19 cellular contexts compared by ENCODE assay signal in genomic region chr18:3826021-3826420, GRCh38.
DNase-seq lines count a peak whose midpoint lies in the region; ATAC-seq, FAIRE-seq and TF ChIP-seq lines count a peak whose summit lies in the region.
"Had no signal": no experiment of that assay in that cellular context is flagged by ENCODE, and none has a peak within 500 bp of the region (broad histone marks: within the 10 kb centered on the region; RNA-seq: fewer than 3 reads in every experiment).

No MANE protein-coding gene starts in this region.

- no peak overlapping the region for H4K8ac ChIP-seq in neuronal stem cell (ENCODE audit: low read depth, low read length)

- 0 out of 2 replicates have a peak, but pooled peaks cover 6% of the 10 kb centered on the region for H3F3A ChIP-seq in GM23338 (replicated peaks; ENCODE audit: low read depth)

- H3K9me2 ChIP-seq in GM23338 (ENCODE audit: insufficient read depth) = 0 out of 2 replicates have a peak, but pooled peaks cover 2% of the 10 kb centered on the region

- H3K9me3 ChIP-seq in A673 (ENCODE audit: low read depth, low read length, poor library complexity, severe bottlenecking) = no peaks in the 10 kb centered on the region
- peaks cover 0 to 3% of the 10 kb centered on the region in 2 donors for H3K9me3 ChIP-seq in neuronal stem cell (replicated peaks in 1 of 2; ENCODE audit: control insufficient read depth in 2 of 2, insufficient read depth in 1 of 2, low read depth in 1 of 2, low read length in 2 of 2)
- H3K9me3 ChIP-seq: A549 had no signal

- ATAC-seq in GM23338 = no peak
- ATAC-seq: A549, HCT116 had no signal

- POLR2A ChIA-PET in A673 (lab: Charles Lee; ENCODE audit: low non-redundant PET) = no interaction called here

- CTCF ChIA-PET in A673 (lab: Charles Lee) = no interaction called here

- no TSS peak for BruUV-seq in A673 (replicated peaks; lab: Mats Ljungman, UMichigan)

- H3K9me3 Mint-ChIP-seq in GM23338 = peaks cover 4% of the 10 kb centered on the region; the same call in 1 of the 3 replicates
- H3K9me3 Mint-ChIP-seq: CD4-positive, alpha-beta memory T cell had no signal

- no peaks in the 10 kb centered on the region for H3K27me3 ChIP-seq in A673 (replicated peaks; ENCODE audit: insufficient read depth, low read depth, low read length, poor library complexity)
- no peaks in the 10 kb centered on the region for H3K27me3 ChIP-seq in bronchial epithelial cell (ENCODE audit: control insufficient read depth, insufficient read depth, low read length)
- no peaks in the 10 kb centered on the region for H3K27me3 ChIP-seq in neuronal stem cell (ENCODE audit: control insufficient read depth in 3 of 3, insufficient read depth in 3 of 3, low read depth in 1 of 3, low read length in 3 of 3)
- no peaks in the 10 kb centered on the region for H3K27me3 ChIP-seq in GM23338 (ENCODE audit: insufficient read depth)

- peaks cover 66% of the 10 kb centered on the region for H3K4me1 ChIP-seq in A673 (ENCODE audit: insufficient read depth, low read length, poor library complexity, severe bottlenecking)
- H3K4me1 ChIP-seq in neuronal stem cell (ENCODE audit: control insufficient read depth in 2 of 2, insufficient read depth in 1 of 2, low read depth in 1 of 2, low read length in 2 of 2) = peaks cover 3 to 14% of the 10 kb centered on the region in 2 donors
- peaks cover 23% of the 10 kb centered on the region for H3K4me1 ChIP-seq in GM23338 (ENCODE audit: insufficient read depth)

- H3K18ac ChIP-seq in neuronal stem cell (ENCODE audit: low read length) = peak overlapping the region; percentile 40

- DNase-seq in A673 (ENCODE audit: low spot score) = no peak
- DNase-seq in bronchial epithelial cell (ENCODE audit: low read depth) = peak; percentile 55
- no peak for DNase-seq in neuronal stem cell (ENCODE audit: low spot score)
- DNase-seq in GM12892 (ENCODE audit: insufficient read length) = no peak
- no peak for DNase-seq in GM23338 (ENCODE audit: low spot score)
- no peak for DNase-seq in NCI-H774 (lab: John Stamatoyannopoulos, UW)
- DNase-seq: 8988T; C1 segment of cervical spinal cord; Calu3; CD4-positive, alpha-beta memory T cell; COR-L47; DMS53; DMS79 treated with DMSO at 0.1 percent for 48 hours; GF-D8; H9 had no signal

- H4K91ac ChIP-seq in neuronal stem cell (ENCODE audit: low read depth, low read length, poor library complexity) = no peak overlapping the region

- no peak overlapping the region for H2AK5ac ChIP-seq in neuronal stem cell (ENCODE audit: low read depth, low read length)

- FAIRE-seq in bronchial epithelial cell (lab: Jason Lieb, UNC) = no peak
- no peak for FAIRE-seq in GM12892 (lab: Jason Lieb, UNC)
- FAIRE-seq: A549, GM12891, H1 had no signal

- H2BK12ac ChIP-seq in neuronal stem cell (ENCODE audit: low read length) = no peak overlapping the region

- no peak overlapping the region for H3K23ac ChIP-seq in neuronal stem cell (ENCODE audit: low read depth, low read length, poor library complexity)

- H3K79me2 ChIP-seq in GM23338 (replicated peaks; ENCODE audit: insufficient read depth) = no peaks in the 10 kb centered on the region

- no peak overlapping the region for H2BK120ac ChIP-seq in neuronal stem cell (ENCODE audit: low read depth, low read length)

- no peak overlapping the region for H3K4me3 ChIP-seq in A673 (ENCODE audit: low read depth, low read length, poor library complexity, severe bottlenecking)
- no peak overlapping the region for H3K4me3 ChIP-seq in bronchial epithelial cell (ENCODE audit: low read depth, low read length)
- no peak overlapping the region for H3K4me3 ChIP-seq in neuronal stem cell (ENCODE audit: low read length in 2 of 2)
- no peak overlapping the region for H3K4me3 ChIP-seq in GM23338
- H3K4me3 ChIP-seq: A549 had no signal

- WGBS in neuronal stem cell (ENCODE audit: extremely low coverage in 2 of 2, insufficient read length in 2 of 2, insufficient replicate concordance in 1 of 2), 2 donors = no CpG with 5 or more reads among the region's 4 CpGs

- H3K79me1 ChIP-seq in neuronal stem cell (ENCODE audit: low read depth, low read length) = no peaks in the 10 kb centered on the region

- intact Hi-C loops in A673 (cut with micrococcal nuclease; ENCODE audit: unreplicated experiment) = no loop called here

- H3K27ac ChIP-seq in A673 (ENCODE audit: low read depth, low read length, poor library complexity, severe bottlenecking) (peak overlapping the region; percentile 73), neuronal stem cell (replicated peaks; ENCODE audit: low read length) (no peak overlapping the region), GM23338 (ENCODE audit: low read depth) (no peak overlapping the region)

- no peak overlapping the region for H3K4ac ChIP-seq in neuronal stem cell (ENCODE audit: low read length)

- H3K27me3 Mint-ChIP-seq in GM23338 (ENCODE audit: insufficient read depth, low read depth, poor library complexity) = peaks cover 1% of the 10 kb centered on the region

- H3K14ac ChIP-seq in neuronal stem cell (ENCODE audit: low read length) = no peak overlapping the region

- H2AFZ ChIP-seq in neuronal stem cell (ENCODE audit: low read length) = no peak overlapping the region
- no peak overlapping the region for H2AFZ ChIP-seq in GM23338

- no peak for TF ChIP-seq CTCF in A673 (conservative IDR thresholded peaks at IDR 0.05; ENCODE audit: low read depth, low read length)
- TF ChIP-seq CTCF in bronchial epithelial cell (IDR thresholded peaks at IDR 0.05; ENCODE audit: insufficient read depth, low read length, severe bottlenecking) = no peak
- TF ChIP-seq CTCF in GM23338 (conservative IDR thresholded peaks at IDR 0.05; ENCODE audit: low read depth in 2 of 2) = no peak

- H3K4me3 Mint-ChIP-seq in GM23338 = no peak overlapping the region
- H3K4me3 Mint-ChIP-seq: CD4-positive, alpha-beta memory T cell; H9 had no signal

- peaks cover 5% of the 10 kb centered on the region; the same call in 1 of the 3 replicates for H3K36me3 Mint-ChIP-seq in GM23338 (ENCODE audit: low read depth)
- H3K36me3 Mint-ChIP-seq: CD4-positive, alpha-beta memory T cell had no signal

- no peak overlapping the region for H3K9ac ChIP-seq in neuronal stem cell (ENCODE audit: low read depth, low read length, poor library complexity)

- peaks cover 26% of the 10 kb centered on the region for H3K36me3 ChIP-seq in A673 (ENCODE audit: insufficient read depth, low read length, poor library complexity, severe bottlenecking)
- H3K36me3 ChIP-seq in bronchial epithelial cell (ENCODE audit: control insufficient read depth, insufficient read depth, low read length) = no peaks in the 10 kb centered on the region
- H3K36me3 ChIP-seq in neuronal stem cell (replicated peaks in 1 of 2; ENCODE audit: control insufficient read depth in 2 of 2, insufficient read depth in 2 of 2, low read length in 2 of 2) = no peaks in the 10 kb centered on the region
- H3K36me3 ChIP-seq in GM23338 (ENCODE audit: insufficient read depth) = no peaks in the 10 kb centered on the region

- H3K4me2 ChIP-seq in neuronal stem cell (ENCODE audit: insufficient read depth, low read length, poor library complexity, severe bottlenecking) = no peak overlapping the region
- H3K4me2 ChIP-seq in GM23338 = no peak overlapping the region
- H3K4me2 ChIP-seq: A549 had no signal

- peaks cover 30% of the 10 kb centered on the region for H3K4me1 Mint-ChIP-seq in GM23338
- H3K4me1 Mint-ChIP-seq: CD4-positive, alpha-beta memory T cell had no signal

- H3K27ac Mint-ChIP-seq in GM23338 = no peak overlapping the region; the same call in 1 of the 2 replicates
- H3K27ac Mint-ChIP-seq: CD4-positive, alpha-beta memory T cell; H9 had no signal

- TF ChIP-seq POLR2A in GM12892 (IDR thresholded peaks at IDR 0.05; ENCODE audit: low read depth, low read length) = no peak

- H2BK15ac ChIP-seq in neuronal stem cell (ENCODE audit: low read length) = no peak overlapping the region

- H2BK5ac ChIP-seq in neuronal stem cell (ENCODE audit: low read length) = no peak overlapping the region

- H4K20me1 ChIP-seq in GM23338 (replicated peaks; ENCODE audit: insufficient read depth) = no peaks in the 10 kb centered on the region

TF ChIP-seq in GM23338, 12 proteins besides CTCF, POLR2A, EP300 and RAD21 (continues in another document):
- no peak for TF ChIP-seq CREB1 (CRISPR knock-in tag; IDR thresholded peaks at IDR 0.05; ENCODE audit: low read depth)
- no peak for TF ChIP-seq ZNF331 (CRISPR knock-in tag; IDR thresholded peaks at IDR 0.05; ENCODE audit: low read depth)
- TF ChIP-seq NANOG (IDR thresholded peaks at IDR 0.05; ENCODE audit: borderline replicate concordance) = no peak
- TF ChIP-seq EZH2phosphoT487 (IDR thresholded peaks at IDR 0.05; ENCODE audit: unreplicated experiment) = no peak
- TF ChIP-seq JUNB (IDR thresholded peaks at IDR 0.05; ENCODE audit: unreplicated experiment) = no peak
- TF ChIP-seq REST (IDR thresholded peaks at IDR 0.05; ENCODE audit: unreplicated experiment) = no peak
- no peak for TF ChIP-seq ZNF114 (CRISPR knock-in tag; IDR thresholded peaks at IDR 0.05)
- TF ChIP-seq POLR2AphosphoS5 (IDR thresholded peaks at IDR 0.05; ENCODE audit: low read depth) = no peak
